18 cellular contexts compared by ENCODE assay signal in the genomic region with DNA sequence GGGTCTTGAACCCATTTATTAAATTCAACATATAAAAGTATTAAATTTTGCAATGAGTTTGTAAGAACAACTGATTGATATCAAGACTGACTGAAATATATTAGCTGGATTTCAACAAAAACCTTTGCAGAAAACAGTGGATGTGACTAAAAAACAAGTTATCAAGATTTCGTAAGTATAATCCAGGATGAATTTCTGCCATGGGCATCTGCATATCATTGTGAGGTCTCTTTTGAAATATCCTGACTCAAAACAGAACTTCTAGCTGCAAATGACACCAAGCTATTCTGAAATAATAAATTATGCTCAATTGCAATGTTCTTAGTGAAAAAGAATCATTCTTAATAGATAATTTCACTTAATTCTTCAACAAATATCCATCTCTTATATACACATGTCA. TPM values are rescaled to one million over a fixed set of nuclear protein-coding genes. Genes with fewer than 3 reads are reported as not detected.
DNase-seq lines count a peak whose midpoint lies in the region; ATAC-seq and TF ChIP-seq lines count a peak whose summit lies in the region.
"Had no signal": no experiment of that assay in that cellular context is flagged by ENCODE, and none has a peak within 500 bp of the region (broad histone marks: within the 10 kb centered on the region; RNA-seq: fewer than 3 reads in every experiment).

No MANE protein-coding gene starts in this region.

- H2AFZ ChIP-seq in DND-41 (ENCODE audit: low read depth, low read length) (no peak overlapping the region), Loucy (ENCODE audit: low read length) (no peak overlapping the region)

- H3K4me3 ChIP-seq in DND-41 (ENCODE audit: low read depth in 1 of 2, low read length in 2 of 2) (no peak overlapping the region), Loucy (ENCODE audit: low read length, poor library complexity, severe bottlenecking) (peak overlapping the region; percentile 50)

- no peak overlapping the region for H3K4me3 Mint-ChIP-seq in effector memory CD8-positive, alpha-beta T cell
- no peak overlapping the region for H3K4me3 Mint-ChIP-seq in activated naive CD4-positive, alpha-beta T cell treated with anti-CD3 and anti-CD28 coated beads for 36 hours
- H3K4me3 Mint-ChIP-seq: B cell; CD8-positive, alpha-beta T cell; HFFc6 had no signal

- H3K4me1 ChIP-seq in DND-41 (ENCODE audit: insufficient read depth, low read length) = peaks cover 77% of the 10 kb centered on the region
- peaks cover 90% of the 10 kb centered on the region for H3K4me1 ChIP-seq in Loucy (ENCODE audit: insufficient read depth, low read length, poor library complexity, severe bottlenecking)

- 0 out of 2 replicates have a peak overlapping the region, but pooled peaks have one; percentile 3 for H3K27ac ChIP-seq in DND-41 (ENCODE audit: low read length)

- H3K9me3 ChIP-seq in DND-41 (ENCODE audit: insufficient read depth, low read length, severe bottlenecking) = no peaks in the 10 kb centered on the region
- no peaks in the 10 kb centered on the region for H3K9me3 ChIP-seq in Loucy (ENCODE audit: insufficient read depth, low read depth, low read length)

- H3K4me1 Mint-ChIP-seq in effector memory CD8-positive, alpha-beta T cell (ENCODE audit: low read depth in 2 of 2) = peaks cover 41 to 58% of the 10 kb centered on the region in 2 donors
- H3K4me1 Mint-ChIP-seq in activated naive CD4-positive, alpha-beta T cell treated with anti-CD3 and anti-CD28 coated beads for 36 hours (ENCODE audit: low read depth) = peaks cover 51% of the 10 kb centered on the region

- intact Hi-C loops in activated naive CD4-positive, alpha-beta T cell treated with anti-CD3 and anti-CD28 coated beads for 36 hours (cut with micrococcal nuclease) = no loop called here

- peaks cover 15% of the 10 kb centered on the region for H3K36me3 Mint-ChIP-seq in effector memory CD8-positive, alpha-beta T cell (ENCODE audit: insufficient read depth)
- H3K36me3 Mint-ChIP-seq in activated naive CD4-positive, alpha-beta T cell treated with anti-CD3 and anti-CD28 coated beads for 36 hours (ENCODE audit: low read depth) = peaks cover 20% of the 10 kb centered on the region

- H3K27me3 ChIP-seq in DND-41 (ENCODE audit: insufficient read depth, low read length, poor library complexity) (no peaks in the 10 kb centered on the region), Loucy (ENCODE audit: insufficient read depth, low read length, poor library complexity, severe bottlenecking) (no peaks in the 10 kb centered on the region)

- H3K79me2 ChIP-seq in DND-41 (ENCODE audit: insufficient read depth, low read length) (peaks cover 90% of the 10 kb centered on the region), Loucy (ENCODE audit: insufficient read depth, low read length) (peaks cover 92% of the 10 kb centered on the region)

- no peak for ATAC-seq in DND-41 (ENCODE audit: insufficient read depth, low read depth)
- ATAC-seq in omental fat pad (ENCODE audit: low FRiP score) = peak; percentile 34
- ATAC-seq in effector memory CD8-positive, alpha-beta T cell (replicated peaks) = no peak
- ATAC-seq: CD8-positive, alpha-beta T cell had no signal

- no peak overlapping the region for H3K27ac Mint-ChIP-seq in effector memory CD8-positive, alpha-beta T cell
- H3K27ac Mint-ChIP-seq in activated naive CD4-positive, alpha-beta T cell treated with anti-CD3 and anti-CD28 coated beads for 36 hours = no peak overlapping the region
- H3K27ac Mint-ChIP-seq: B cell; CD8-positive, alpha-beta T cell; HFFc6 had no signal

- DNase-seq in DND-41 (no peak), fibroblast of gingiva (ENCODE audit: low read depth) (peak; percentile 76), omental fat pad (ENCODE audit: low spot score) (no peak), NCI-H1105 treated with DMSO at 0.1 percent for 48 hours (lab: John Stamatoyannopoulos, UW) (no peak), cortex of kidney (lab: John Stamatoyannopoulos, UW) (no peak)
- DNase-seq in effector memory CD8-positive, alpha-beta T cell = no peak
- no peak for DNase-seq in activated naive CD4-positive, alpha-beta T cell treated with anti-CD3 and anti-CD28 coated beads for 36 hours
- DNase-seq: CD8-positive, alpha-beta T cell; DMS79 treated with DMSO at 0.1 percent for 48 hours; GF-D8; HFFc6; NCI-H1930; NCI-H2171 treated with DMSO at 0.1 percent for 48 hours; SHP77 treated with DMSO at 0.1 percent for 48 hours had no signal

- CTCF ChIA-PET in activated naive CD4-positive, alpha-beta T cell treated with anti-CD3 and anti-CD28 coated beads for 36 hours (lab: Charles Lee) = interaction anchor here (1.3 to 1.4 kb wide), 2 partner anchors 27 to 29 kb away, joined by 3 to 5 read pairs; no protein-coding TSS in a partner anchor

- H3K27me3 Mint-ChIP-seq in effector memory CD8-positive, alpha-beta T cell = no peaks in the 10 kb centered on the region
- no peaks in the 10 kb centered on the region for H3K27me3 Mint-ChIP-seq in activated naive CD4-positive, alpha-beta T cell treated with anti-CD3 and anti-CD28 coated beads for 36 hours (ENCODE audit: low read depth)
- H3K27me3 Mint-ChIP-seq: B cell had no signal

- H3K36me3 ChIP-seq in DND-41 (ENCODE audit: insufficient read depth, low read length) = peaks cover 68% of the 10 kb centered on the region
- H3K36me3 ChIP-seq in Loucy (ENCODE audit: insufficient read depth, low read length) = peaks cover 27% of the 10 kb centered on the region; the same call in 1 of the 2 replicates

- no peaks in the 10 kb centered on the region for H3K9me2 ChIP-seq in Loucy (replicated peaks; ENCODE audit: low read depth, low read length)

- no peak for TF ChIP-seq CTCF in DND-41 (IDR thresholded peaks at IDR 0.05; ENCODE audit: borderline replicate concordance, extremely low read depth, low read length, poor library complexity, severe bottlenecking)
- no peak for TF ChIP-seq CTCF in Loucy (conservative IDR thresholded peaks at IDR 0.05; ENCODE audit: low read length)
- no peak for TF ChIP-seq CTCF in omental fat pad (IDR thresholded peaks at IDR 0.05)

- no peaks in the 10 kb centered on the region for H3K9me3 Mint-ChIP-seq in effector memory CD8-positive, alpha-beta T cell
- no peaks in the 10 kb centered on the region for H3K9me3 Mint-ChIP-seq in activated naive CD4-positive, alpha-beta T cell treated with anti-CD3 and anti-CD28 coated beads for 36 hours
- H3K9me3 Mint-ChIP-seq: CD8-positive, alpha-beta T cell; HFFc6 had no signal

- no peak overlapping the region for H3K4me2 ChIP-seq in DND-41 (ENCODE audit: insufficient read depth, low read length)
- H3K4me2 ChIP-seq in Loucy (ENCODE audit: low read depth, low read length, poor library complexity, severe bottlenecking) = peak overlapping the region; percentile 99

- peaks cover 43% of the 10 kb centered on the region for H4K20me1 ChIP-seq in DND-41 (ENCODE audit: insufficient read depth, low read length)
- H4K20me1 ChIP-seq in Loucy (ENCODE audit: insufficient read depth, low read length, poor library complexity, severe bottlenecking) = peaks cover 58% of the 10 kb centered on the region

- H3K9ac ChIP-seq in DND-41 (ENCODE audit: low read depth, low read length) = no peak overlapping the region
- H3K9ac ChIP-seq in Loucy (ENCODE audit: low read depth, low read length, poor library complexity, severe bottlenecking) = peak overlapping the region; percentile 52

- H3F3A ChIP-seq in Loucy (ENCODE audit: low read depth) = peaks cover 7% of the 10 kb centered on the region; the same call in 1 of the 2 replicates

RNA-seq across cellular contexts. Expression of gene CD34, which starts 52.7 kb away (rescaled TPM):
- 100 to 1,000 TPM in 1 of 4 donors, 10 to 100 TPM in 3; 52.6 to 123 (median 76.9) TPM for total RNA-seq in omental fat pad
- total RNA-seq in activated naive CD4-positive, alpha-beta T cell treated with anti-CD3 and anti-CD28 coated beads for 36 hours = under 1 TPM; 0.02 TPM
- total RNA-seq: A673; B cell; CD8-positive, alpha-beta T cell; NCI-H460 had no signal

Comparison
In these comparisons a context has a peak if more than half of its experiments do, and no peak if none do; other contexts are left out.
1. RNA of gene CD34, which starts 52.7 kb away (total RNA-seq): 52.6 to 123 TPM in omental fat pad; 0.02 TPM in activated naive CD4-positive, alpha-beta T cell treated with anti-CD3 and anti-CD28 coated beads for 36 hours; every median in the first group is over 10 times any median in the second.